In the genomic region with DNA sequence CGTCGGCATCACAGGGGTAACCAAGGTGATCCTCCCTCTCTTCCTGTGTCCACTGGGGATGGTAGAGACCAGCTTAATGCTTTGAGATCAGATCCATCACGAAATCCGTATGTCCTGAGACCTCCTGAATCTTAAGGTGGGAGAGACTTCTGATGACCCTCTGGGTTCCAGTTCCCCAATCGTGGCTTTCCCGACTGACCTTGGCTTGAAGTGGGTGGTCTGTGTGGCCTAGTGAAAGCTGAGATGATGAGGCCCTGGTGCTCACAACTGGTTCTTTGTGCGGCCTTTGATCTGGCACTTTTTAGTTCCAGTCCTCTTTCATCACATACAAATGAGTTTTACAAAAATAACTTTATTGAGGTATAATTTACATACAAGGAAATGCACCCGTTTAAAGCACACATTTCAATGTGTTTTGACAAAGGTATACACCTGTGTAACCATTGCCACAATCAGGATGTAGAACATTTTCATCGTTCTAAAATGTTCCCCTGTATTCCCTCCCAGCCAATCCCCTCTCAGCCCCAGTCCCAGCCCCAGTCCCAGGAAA, we compare ENCODE assay signal across 1 cellular context.
TF ChIP-seq lines count a peak whose summit lies in the region.

No MANE protein-coding gene starts in this region.

TF ChIP-seq in GM12878, 131 proteins besides CTCF, POLR2A, EP300 and RAD21:
- TF ChIP-seq SPI1 (IDR thresholded peaks at IDR 0.05; ENCODE audit: borderline replicate concordance, insufficient read depth, low read depth, low read length) (peak; percentile 47; the same call in 1 of the 2 replicates), RUNX3 (IDR thresholded peaks at IDR 0.05; ENCODE audit: low read length) (peak; percentile 38), CBX5 (IDR thresholded peaks at IDR 0.05; ENCODE audit: low read depth) (no peak)
- TF ChIP-seq, protein P1, sequence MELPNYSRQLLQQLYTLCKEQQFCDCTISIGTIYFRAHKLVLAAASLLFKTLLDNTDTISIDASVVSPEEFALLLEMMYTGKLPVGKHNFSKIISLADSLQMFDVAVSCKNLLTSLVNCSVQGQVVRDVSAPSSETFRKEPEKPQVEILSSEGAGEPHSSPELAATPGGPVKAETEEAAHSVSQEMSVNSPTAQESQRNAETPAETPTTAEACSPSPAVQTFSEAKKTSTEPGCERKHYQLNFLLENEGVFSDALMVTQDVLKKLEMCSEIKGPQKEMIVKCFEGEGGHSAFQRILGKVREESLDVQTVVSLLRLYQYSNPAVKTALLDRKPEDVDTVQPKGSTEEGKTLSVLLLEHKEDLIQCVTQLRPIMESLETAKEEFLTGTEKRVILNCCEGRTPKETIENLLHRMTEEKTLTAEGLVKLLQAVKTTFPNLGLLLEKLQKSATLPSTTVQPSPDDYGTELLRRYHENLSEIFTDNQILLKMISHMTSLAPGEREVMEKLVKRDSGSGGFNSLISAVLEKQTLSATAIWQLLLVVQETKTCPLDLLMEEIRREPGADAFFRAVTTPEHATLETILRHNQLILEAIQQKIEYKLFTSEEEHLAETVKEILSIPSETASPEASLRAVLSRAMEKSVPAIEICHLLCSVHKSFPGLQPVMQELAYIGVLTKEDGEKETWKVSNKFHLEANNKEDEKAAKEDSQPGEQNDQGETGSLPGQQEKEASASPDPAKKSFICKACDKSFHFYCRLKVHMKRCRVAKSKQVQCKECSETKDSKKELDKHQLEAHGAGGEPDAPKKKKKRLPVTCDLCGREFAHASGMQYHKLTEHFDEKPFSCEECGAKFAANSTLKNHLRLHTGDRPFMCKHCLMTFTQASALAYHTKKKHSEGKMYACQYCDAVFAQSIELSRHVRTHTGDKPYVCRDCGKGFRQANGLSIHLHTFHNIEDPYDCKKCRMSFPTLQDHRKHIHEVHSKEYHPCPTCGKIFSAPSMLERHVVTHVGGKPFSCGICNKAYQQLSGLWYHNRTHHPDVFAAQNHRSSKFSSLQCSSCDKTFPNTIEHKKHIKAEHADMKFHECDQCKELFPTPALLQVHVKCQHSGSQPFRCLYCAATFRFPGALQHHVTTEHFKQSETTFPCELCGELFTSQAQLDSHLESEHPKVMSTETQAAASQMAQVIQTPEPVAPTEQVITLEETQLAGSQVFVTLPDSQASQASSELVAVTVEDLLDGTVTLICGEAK (IDR thresholded peaks at IDR 0.05; ENCODE audit: borderline replicate concordance): peak; percentile 67
